In the genomic region with DNA sequence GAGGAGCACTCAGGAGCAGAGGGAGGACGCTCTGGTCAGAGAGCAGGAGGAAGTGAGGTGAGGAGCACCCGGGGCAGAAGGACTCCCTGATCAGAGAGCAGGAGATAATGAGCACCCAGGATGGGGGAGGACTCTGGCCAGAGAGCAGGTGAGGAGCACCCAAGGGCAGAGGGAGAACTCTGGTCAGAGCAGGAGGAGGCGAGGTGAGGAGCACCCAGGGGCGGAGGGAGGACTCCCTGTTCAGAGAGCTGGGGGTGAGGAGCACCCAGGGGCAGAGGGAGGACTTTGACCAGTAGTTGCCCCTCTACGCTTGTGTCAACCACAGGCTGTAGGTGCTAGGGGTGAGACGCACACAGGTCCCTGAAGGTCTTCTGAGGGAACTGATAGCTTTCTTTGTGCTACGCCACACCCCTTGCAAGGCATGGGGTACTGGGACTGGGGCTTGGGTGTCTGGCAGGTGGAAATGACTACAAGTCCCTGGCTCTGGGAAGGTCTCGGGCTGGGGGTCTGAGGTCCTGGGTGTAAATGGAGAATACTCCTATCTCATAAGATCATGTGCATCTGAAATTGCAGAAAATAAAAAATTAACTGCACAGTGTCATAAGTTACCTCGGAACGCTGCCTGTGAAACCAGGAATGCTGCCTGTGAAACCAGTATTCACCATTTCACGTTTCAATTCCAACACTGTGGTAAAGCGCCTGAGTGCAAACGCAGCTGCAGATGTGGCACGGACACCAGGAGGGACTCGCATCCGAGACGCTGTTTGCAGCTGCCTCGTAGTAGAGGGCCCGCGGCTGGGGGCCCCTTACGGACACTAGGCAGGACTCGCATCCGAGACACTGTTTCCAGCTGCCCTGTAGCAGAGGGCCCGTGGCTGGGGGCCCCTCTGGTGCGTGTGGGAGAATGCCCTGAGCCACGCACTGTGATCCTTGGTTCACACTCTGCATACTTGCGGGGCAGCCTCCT, we compare ENCODE assay signal across 1 cellular context.
TF ChIP-seq lines count a peak whose summit lies in the region.

No MANE protein-coding gene starts in this region.

TF ChIP-seq in HepG2, 621 proteins besides CTCF, POLR2A, EP300 and RAD21:
- TF ChIP-seq SRSF1 (optimal IDR thresholded peaks at IDR 0.05; ENCODE audit: low read depth, low read length) (no peak), HDAC1 (CRISPR knock-in tag; IDR thresholded peaks at IDR 0.05) (no peak), ZNF263 (CRISPR knock-in tag; IDR thresholded peaks at IDR 0.05) (peak; percentile 98), HDAC6 (IDR thresholded peaks at IDR 0.05; ENCODE audit: low read depth, low read length) (no peak), ZC3H13 (CRISPR knock-in tag; IDR thresholded peaks at IDR 0.05) (0 out of 2 replicates have a peak, but pooled peaks have one; percentile 26), ARHGAP35 (CRISPR knock-in tag; IDR thresholded peaks at IDR 0.05; ENCODE audit: borderline replicate concordance) (no peak)
